In genomic region chr14:20682127-20682434, GRCh38 we compare ENCODE assay signal across 1 cellular context.
TF ChIP-seq lines count a peak whose summit lies in the region.

No MANE protein-coding gene starts in this region.

TF ChIP-seq in GM23338, 12 proteins besides CTCF, POLR2A, EP300 and RAD21 (continued from another document):
- TF ChIP-seq ETS1 (IDR thresholded peaks at IDR 0.05) (no peak), CREB1 (CRISPR knock-in tag; IDR thresholded peaks at IDR 0.05; ENCODE audit: low read depth) (no peak), EZH2phosphoT487 (IDR thresholded peaks at IDR 0.05; ENCODE audit: unreplicated experiment) (no peak), NANOG (IDR thresholded peaks at IDR 0.05; ENCODE audit: borderline replicate concordance) (no peak), EZH2 (IDR thresholded peaks at IDR 0.05; ENCODE audit: low read depth, unreplicated experiment) (no peak), STAT1 (IDR thresholded peaks at IDR 0.05; ENCODE audit: unreplicated experiment) (no peak), POLR2AphosphoS5 (IDR thresholded peaks at IDR 0.05; ENCODE audit: low read depth) (no peak), ZNF331 (CRISPR knock-in tag; IDR thresholded peaks at IDR 0.05; ENCODE audit: low read depth) (no peak), REST (IDR thresholded peaks at IDR 0.05; ENCODE audit: unreplicated experiment) (no peak), JUNB (IDR thresholded peaks at IDR 0.05; ENCODE audit: unreplicated experiment) (no peak)
